10 cellular contexts compared by ENCODE assay signal in genomic region chr9:136053757-136054142, GRCh38. TPM values are rescaled to one million over a fixed set of nuclear protein-coding genes. Genes with fewer than 3 reads are reported as not detected.
DNase-seq lines count a peak whose midpoint lies in the region; ATAC-seq, FAIRE-seq and TF ChIP-seq lines count a peak whose summit lies in the region.
"Had no signal": no experiment of that assay in that cellular context is flagged by ENCODE, and none has a peak within 500 bp of the region (broad histone marks: within the 10 kb centered on the region; RNA-seq: fewer than 3 reads in every experiment).

No MANE protein-coding gene starts in this region.

- no peak overlapping the region for H2AFZ ChIP-seq in HepG2 (ENCODE audit: low read length)

- H3K4me2 ChIP-seq in HepG2 (ENCODE audit: low read depth, low read length), result peak overlapping the region; percentile 93

- intact Hi-C loops in HepG2 (cut with micrococcal nuclease; ENCODE audit: unreplicated experiment), result loop anchor here (5.0 kb wide), 3 partner anchors 39 to 61 kb away; no protein-coding TSS in a partner anchor

- peaks cover 30% of the 10 kb centered on the region for H4K20me1 ChIP-seq in HepG2 (ENCODE audit: insufficient read depth, low read length)

- peak overlapping the region; percentile 84 for H3K27ac ChIP-seq in SJSA1
- no peak overlapping the region for H3K27ac ChIP-seq in HepG2 (ENCODE audit: extremely low read length, insufficient read depth, low read length)
- H3K27ac ChIP-seq in temporal lobe (ENCODE audit: low read depth, low read length), result peak overlapping the region; percentile 95

- in situ Hi-C loops in HepG2 (cut with HindIII; ENCODE audit: extremely low pct_ligation_motif_present, low pct_unique_long_range_greater_than_20kb), result no loop called here

- no peak for FAIRE-seq in HepG2 (lab: Jason Lieb, UNC)

- CTCF ChIA-PET in HepG2 (lab: Yijun Ruan, JAX; ENCODE audit: low intra/inter-chr PET ratio, low total read pairs), result no interaction called here

- peak overlapping the region; percentile 68; the same call in 1 of the 2 replicates for H3K9ac ChIP-seq in HepG2 (ENCODE audit: insufficient read depth, low read depth, low read length)

- H3K4me1 ChIP-seq in SJSA1 (replicated peaks) (peaks cover 46% of the 10 kb centered on the region), HepG2 (ENCODE audit: insufficient read depth, low read length) (peaks cover 33% of the 10 kb centered on the region)

- no peak for TF ChIP-seq RAD21 in HepG2 (CRISPR knock-in tag; IDR thresholded peaks at IDR 0.05)

- ATAC-seq in HepG2, result no peak
- no peak for ATAC-seq in left lobe of liver

- DNase-seq in DMS53 (lab: John Stamatoyannopoulos, UW), result peak; percentile 35
- no peak for DNase-seq in DMS53 treated with DMSO at 0.1 percent for 48 hours (lab: John Stamatoyannopoulos, UW; ENCODE audit: unreplicated experiment)
- no peak for DNase-seq in SJSA1 (ENCODE audit: low read depth in 1 of 2, low spot score in 2 of 2)
- DNase-seq in HepG2 (ENCODE audit: low spot score), result no peak
- DNase-seq in left lobe of liver (ENCODE audit: low spot score), result no peak
- no peak for DNase-seq in midbrain (lab: John Stamatoyannopoulos, UW)
- DNase-seq in MV-4-11 (lab: John Stamatoyannopoulos, UW), result no peak
- DNase-seq: 8988T, NCI-H2107 had no signal

- TF ChIP-seq EP300 in HepG2 (IDR thresholded peaks at IDR 0.05; ENCODE audit: low read depth in 2 of 2, low read length in 2 of 2), result no peak
- TF ChIP-seq EP300 in HepG2 (CRISPR knock-in tag; IDR thresholded peaks at IDR 0.05; ENCODE audit: borderline replicate concordance), result no peak

- TF ChIP-seq POLR2A in HepG2 (IDR thresholded peaks at IDR 0.05; ENCODE audit: insufficient read depth in 1 of 2, low read depth in 2 of 2, low read length in 2 of 2), result no peak

- H3K27me3 ChIP-seq in SJSA1 (replicated peaks) (no peaks in the 10 kb centered on the region), HepG2 (ENCODE audit: control insufficient read depth in 1 of 2, insufficient read depth in 2 of 2, low read length in 2 of 2) (no peaks in the 10 kb centered on the region)

- H3K4me3 ChIP-seq in SJSA1 (no peak overlapping the region), HepG2 (replicated peaks in 1 of 3; ENCODE audit: insufficient read depth in 1 of 3, low read depth in 2 of 3, low read length in 3 of 3) (peak overlapping the region in 1 of 3 experiments; percentile 36; a peak in 1 of 6 replicates)

- H3K79me2 ChIP-seq in HepG2 (ENCODE audit: insufficient read depth, low read length), result peaks cover 25% of the 10 kb centered on the region

- no TSS peak for BruUV-seq in HepG2 (replicated peaks; lab: Mats Ljungman, UMichigan)

- H3K9me3 ChIP-seq in SJSA1 (replicated peaks) (no peaks in the 10 kb centered on the region), HepG2 (ENCODE audit: low read length) (no peaks in the 10 kb centered on the region)

- POLR2A ChIA-PET in HepG2 (lab: Yijun Ruan, JAX), result interaction anchor here (0.8 to 4.2 kb wide), 5 partner anchors 41 to 64 kb away, joined by 3 to 47 read pairs (median 4); partner anchors contain the start of gene NACC2

- 67% methylated on average over 6 of the region's 8 CpGs for WGBS in HepG2 (ENCODE audit: low lambda C conversion rate)

- no peak for TF ChIP-seq CTCF in HepG2 (CRISPR knock-in tag; IDR thresholded peaks at IDR 0.05)

- peaks cover 20% of the 10 kb centered on the region for H3K36me3 ChIP-seq in SJSA1
- H3K36me3 ChIP-seq in HepG2 (replicated peaks in 1 of 2; ENCODE audit: control insufficient read depth in 1 of 2, insufficient read depth in 2 of 2, low read length in 2 of 2), result peaks cover 5 to 10% of the 10 kb centered on the region in 2 experiments; a peak in 2 of 5 replicates

TF ChIP-seq in HepG2, 621 proteins besides CTCF, POLR2A, EP300 and RAD21 (continues in another document):
- TF ChIP-seq LBX2 (CRISPR knock-in tag; IDR thresholded peaks at IDR 0.05; ENCODE audit: borderline replicate concordance), result no peak
- no peak for TF ChIP-seq ZSCAN22 (CRISPR knock-in tag; IDR thresholded peaks at IDR 0.05)
- no peak for TF ChIP-seq CENPBD1 (CRISPR knock-in tag; IDR thresholded peaks at IDR 0.05; ENCODE audit: borderline replicate concordance, low read depth)
- TF ChIP-seq AGO2 (optimal IDR thresholded peaks at IDR 0.05; ENCODE audit: low read depth, low read length), result no peak
- TF ChIP-seq KMT2B (CRISPR knock-in tag; IDR thresholded peaks at IDR 0.05), result no peak
- no peak for TF ChIP-seq ZNF331 (CRISPR knock-in tag; IDR thresholded peaks at IDR 0.05)
- no peak for TF ChIP-seq HMG20B (CRISPR knock-in tag; conservative IDR thresholded peaks at IDR 0.05)
- TF ChIP-seq SIN3B (IDR thresholded peaks at IDR 0.05; ENCODE audit: low read length), result no peak
- TF ChIP-seq, protein P1, sequence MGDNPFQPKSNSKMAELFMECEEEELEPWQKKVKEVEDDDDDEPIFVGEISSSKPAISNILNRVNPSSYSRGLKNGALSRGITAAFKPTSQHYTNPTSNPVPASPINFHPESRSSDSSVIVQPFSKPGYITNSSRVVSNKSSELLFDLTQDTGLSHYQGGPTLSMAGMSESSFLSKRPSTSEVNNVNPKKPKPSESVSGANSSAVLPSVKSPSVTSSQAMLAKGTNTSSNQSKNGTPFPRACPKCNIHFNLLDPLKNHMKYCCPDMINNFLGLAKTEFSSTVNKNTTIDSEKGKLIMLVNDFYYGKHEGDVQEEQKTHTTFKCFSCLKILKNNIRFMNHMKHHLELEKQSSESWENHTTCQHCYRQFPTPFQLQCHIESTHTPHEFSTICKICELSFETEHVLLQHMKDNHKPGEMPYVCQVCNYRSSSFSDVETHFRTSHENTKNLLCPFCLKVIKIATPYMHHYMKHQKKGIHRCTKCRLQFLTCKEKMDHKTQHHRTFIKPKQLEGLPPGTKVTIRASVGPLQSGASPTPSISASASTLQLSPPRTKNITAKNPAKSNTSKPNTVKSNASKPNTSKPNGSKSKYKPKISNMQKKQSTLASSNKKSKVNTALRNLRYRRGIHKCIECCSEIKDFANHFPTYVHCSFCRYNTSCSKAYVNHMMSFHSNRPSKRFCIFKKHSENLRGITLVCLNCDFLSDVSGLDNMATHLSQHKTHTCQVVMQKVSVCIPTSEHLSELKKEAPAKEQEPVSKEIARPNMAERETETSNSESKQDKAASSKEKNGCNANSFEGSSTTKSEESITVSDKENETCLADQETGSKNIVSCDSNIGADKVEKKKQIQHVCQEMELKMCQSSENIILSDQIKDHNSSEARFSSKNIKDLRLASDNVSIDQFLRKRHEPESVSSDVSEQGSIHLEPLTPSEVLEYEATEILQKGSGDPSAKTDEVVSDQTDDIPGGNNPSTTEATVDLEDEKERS (CRISPR knock-in tag; IDR thresholded peaks at IDR 0.05), result no peak
- TF ChIP-seq, protein P2, sequence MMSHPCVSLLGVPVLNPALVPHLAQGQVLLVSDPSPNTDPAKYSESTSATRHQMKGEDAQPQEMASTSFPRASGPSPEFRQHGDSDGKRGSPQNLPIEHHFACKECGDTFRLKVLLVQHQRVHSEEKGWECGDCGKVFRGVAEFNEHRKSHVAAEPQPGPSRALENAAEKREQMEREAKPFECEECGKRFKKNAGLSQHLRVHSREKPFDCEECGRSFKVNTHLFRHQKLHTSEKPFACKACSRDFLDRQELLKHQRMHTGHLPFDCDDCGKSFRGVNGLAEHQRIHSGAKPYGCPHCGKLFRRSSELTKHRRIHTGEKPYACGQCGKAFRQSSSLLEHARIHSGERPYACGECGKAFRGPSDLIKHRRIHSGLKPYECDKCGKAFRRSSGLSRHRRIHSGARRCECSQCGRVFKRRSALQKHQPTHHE (CRISPR knock-in tag; IDR thresholded peaks at IDR 0.05; ENCODE audit: borderline replicate concordance), result no peak

RNA-seq across cellular contexts. Expression of gene NACC2, which starts 41.3 kb away (rescaled TPM):
- 18.9 and 20.2 TPM in 2 replicates for total RNA-seq in SJSA1 (2014; rRNA removed; shearing (Covaris generic))
- total RNA-seq in HepG2 (2016; rRNA removed; fragmentation: Illumina TruSeq; extraction: Trizol) (10.5 and 12.3 TPM in 2 replicates), temporal lobe (3.9 TPM), left lobe of liver (18.4 TPM)
- 2.1 and 2.2 TPM in 2 replicates for total RNA-seq in HepG2 (2016; cell fraction: cytosol; rRNA removed; fragmentation: Illumina TruSeq; extraction: Trizol; ENCODE audit: low read depth)
- total RNA-seq in HepG2 (2016; cell fraction: insoluble cytoplasmic fraction; rRNA removed; fragmentation: Illumina TruSeq; extraction: Trizol), result 9.0 and 12.3 TPM in 2 replicates
- 5.3 TPM in 2 replicates for total RNA-seq in HepG2 (2016; cell fraction: membrane; rRNA removed; fragmentation: Illumina TruSeq; extraction: Trizol)
- 8.0 and 9.6 TPM in 2 replicates for total RNA-seq in HepG2 (2016; cell fraction: nucleus; rRNA removed; fragmentation: Illumina TruSeq; extraction: Trizol)
- polyA plus RNA-seq in HepG2 (2011; rRNA removed), result 5.9 and 6.3 TPM in 2 replicates
- polyA plus RNA-seq in HepG2 (2011; cell fraction: cytosol; rRNA removed), result 4.1 and 5.8 TPM in 2 replicates
- polyA plus RNA-seq in HepG2 (2011; cell fraction: nucleus; rRNA removed), result 28.9 and 40.8 TPM in 2 replicates
- polyA plus RNA-seq in HepG2 (2012), result 6.2 and 7.1 TPM in 2 replicates
- 0.80 TPM in 2 replicates for polyA plus RNA-seq in HepG2 (2016; cell fraction: cytosol; fragmentation: Illumina TruSeq; extraction: Trizol; ENCODE audit: low read depth)
- polyA plus RNA-seq in HepG2 (2016; cell fraction: insoluble cytoplasmic fraction; fragmentation: Illumina TruSeq; extraction: Trizol; ENCODE audit: low read depth), result 8.9 and 10.6 TPM in 2 replicates
- 2.4 and 2.5 TPM in 2 replicates for polyA plus RNA-seq in HepG2 (2016; cell fraction: membrane; fragmentation: Illumina TruSeq; extraction: Trizol; ENCODE audit: low read depth)
- polyA plus RNA-seq in HepG2 (2016; cell fraction: nucleus; fragmentation: Illumina TruSeq; extraction: Trizol; ENCODE audit: insufficient read depth, low read depth), result 15.3 and 15.7 TPM in 2 replicates
- polyA minus RNA-seq in HepG2 (2011; rRNA and poly(A)+ RNA removed; ENCODE audit: low replicate concordance), result 14.5 and 16.4 TPM in 2 replicates
- polyA minus RNA-seq in HepG2 (2011; cell fraction: cytosol; rRNA and poly(A)+ RNA removed), result 9.2 and 9.6 TPM in 2 replicates
- 10.6 and 13.4 TPM in 2 replicates for polyA minus RNA-seq in HepG2 (2011; cell fraction: nucleus; rRNA and poly(A)+ RNA removed)
